Comparison of ENCODE assay signal across 11 cellular contexts in genomic region chr17:40541060-40541872, GRCh38. TPM values are rescaled to one million over a fixed set of nuclear protein-coding genes. Genes with fewer than 3 reads are reported as not detected.
DNase-seq lines count a peak whose midpoint lies in the region; ATAC-seq, FAIRE-seq and TF ChIP-seq lines count a peak whose summit lies in the region.
"Had no signal": no experiment of that assay in that cellular context is flagged by ENCODE, and none has a peak within 500 bp of the region (broad histone marks: within the 10 kb centered on the region; RNA-seq: fewer than 3 reads in every experiment).

No MANE protein-coding gene starts in this region.

- BruUV-seq in K562 (replicated peaks; lab: Mats Ljungman, UMichigan) = no TSS peak

- H2AFZ ChIP-seq in K562 (ENCODE audit: low read depth, low read length) (0 out of 2 replicates have a peak overlapping the region, but pooled peaks have one; percentile 27), neural cell (ENCODE audit: low read depth, low read length) (no peak overlapping the region)

- no peaks in the 10 kb centered on the region for H3K9me3 ChIP-seq in heart left ventricle
- no peaks in the 10 kb centered on the region for H3K9me3 ChIP-seq in K562 (replicated peaks; ENCODE audit: control insufficient read depth, insufficient read depth, low read depth, low read length)
- H3K9me3 ChIP-seq in neural cell (ENCODE audit: low read length) = no peaks in the 10 kb centered on the region

- ATAC-seq in heart left ventricle (no peak), Right ventricle myocardium superior (ENCODE audit: poor library complexity) (no peak), K562 (no peak), HG02973 (IDR thresholded peaks at IDR 0.05; ENCODE audit: unreplicated experiment) (no peak)
- ATAC-seq: HCT116, Panc1 had no signal

- H3K9me1 ChIP-seq in K562 (ENCODE audit: control insufficient read depth, insufficient read depth, low read length) = peaks cover 6% of the 10 kb centered on the region

- TF ChIP-seq CTCF in heart left ventricle (IDR thresholded peaks at IDR 0.05) = no peak
- no peak for TF ChIP-seq CTCF in K562 (IDR thresholded peaks at IDR 0.05 in 2 of 3, conservative IDR thresholded peaks at IDR 0.05 in 1 of 3; ENCODE audit: insufficient read depth in 2 of 3, low read depth in 1 of 3, low read length in 3 of 3)
- TF ChIP-seq CTCF in neural cell (IDR thresholded peaks at IDR 0.05; ENCODE audit: poor library complexity, severe bottlenecking) = no peak
- TF ChIP-seq CTCF in GM13976 (IDR thresholded peaks at IDR 0.05; ENCODE audit: borderline replicate concordance, control extremely low read depth, extremely low read depth, insufficient read depth, missing control alignments) = no peak

- H3K4me2 ChIP-seq in K562 (ENCODE audit: insufficient read depth, low read length) (0 out of 2 replicates have a peak overlapping the region, but pooled peaks have one; percentile 17), neural cell (ENCODE audit: low read length) (no peak overlapping the region)

- TF ChIP-seq EP300 in K562 (IDR thresholded peaks at IDR 0.05; ENCODE audit: low read length) = no peak
- no peak for TF ChIP-seq EP300 in neural cell (conservative IDR thresholded peaks at IDR 0.05; ENCODE audit: poor library complexity, severe bottlenecking)

- 73 to 77% (median 74%) methylated on average over 18 to 20 of the region's 20 CpGs for WGBS in heart left ventricle, 4 donors
- WGBS in K562 (ENCODE audit: insufficient coverage, low coverage, missing lambda C conversion rate) = 55% methylated on average over 20 of the region's 20 CpGs

- intact Hi-C loops in heart left ventricle (cut with DNase I) (no loop called here), Right ventricle myocardium superior (cut with DNase I) (no loop called here), K562 (cut with micrococcal nuclease) (no loop called here)

- CTCF ChIA-PET in K562 (lab: Yijun Ruan, JAX; ENCODE audit: low intra/inter-chr PET ratio) = no interaction called here

- H3F3A ChIP-seq in neural cell (ENCODE audit: insufficient read depth, low read length, poor library complexity, severe bottlenecking) = no peaks in the 10 kb centered on the region

- no peak overlapping the region for H3K4me3 ChIP-seq in heart left ventricle
- no peak overlapping the region for H3K4me3 ChIP-seq in K562
- H3K4me3 ChIP-seq in neural cell (ENCODE audit: low read length) = no peak overlapping the region

- FAIRE-seq in K562 (lab: Jason Lieb, UNC) (no peak), urothelium cell line (lab: Jason Lieb, UNC) (peak; percentile 84)

- DNase-seq in heart left ventricle = peak in 1 of 5 donors; percentile 39
- DNase-seq in Right ventricle myocardium superior = no peak
- peak in 1 of 4 experiments; percentile 36 for DNase-seq in K562 (ENCODE audit: extremely low read depth in 1 of 4, low spot score in 3 of 4)
- no peak for DNase-seq in urothelium cell line (ENCODE audit: low spot score)
- no peak for DNase-seq in GM13976 (ENCODE audit: low spot score)
- DNase-seq in SW 1271 (lab: John Stamatoyannopoulos, UW) = no peak

- H4K20me1 ChIP-seq in K562 (replicated peaks; ENCODE audit: control insufficient read depth, insufficient read depth, low read length) (no peaks in the 10 kb centered on the region), neural cell (ENCODE audit: insufficient read depth) (no peaks in the 10 kb centered on the region)

- H3K9ac ChIP-seq in K562 (ENCODE audit: insufficient read depth in 1 of 2, low read depth in 2 of 2, low read length in 2 of 2) = 0 out of 4 replicates have a peak overlapping the region, but pooled peaks of 1 of the 2 experiments have one; percentile 65
- H3K9ac ChIP-seq in neural cell (ENCODE audit: low read length) = peak overlapping the region; percentile 49

- H3K36me3 ChIP-seq in heart left ventricle (no peaks in the 10 kb centered on the region), K562 (ENCODE audit: control insufficient read depth, insufficient read depth, low read length) (no peaks in the 10 kb centered on the region), neural cell (ENCODE audit: insufficient read depth, low read length) (no peaks in the 10 kb centered on the region)

- TF ChIP-seq RAD21 in K562 (CRISPR knock-in tag; conservative IDR thresholded peaks at IDR 0.05 in 1 of 2, IDR thresholded peaks at IDR 0.05 in 1 of 2) (no peak), neural cell (conservative IDR thresholded peaks at IDR 0.05) (no peak)

- POLR2A ChIA-PET in K562 (lab: Yijun Ruan, JAX) = interaction anchor here (1.3 to 1.9 kb wide), 2 partner anchors 8 to 13 kb away, joined by 5 to 9 read pairs; no protein-coding TSS in a partner anchor

- H3K9me2 ChIP-seq in neural cell (ENCODE audit: insufficient read depth, low read length) = no peaks in the 10 kb centered on the region

- TF ChIP-seq POLR2A in heart left ventricle (IDR thresholded peaks at IDR 0.05) (no peak), K562 (conservative IDR thresholded peaks at IDR 0.05) (no peak)

- H3K27me3 ChIP-seq in heart left ventricle (no peaks in the 10 kb centered on the region), K562 (ENCODE audit: control insufficient read depth in 2 of 2, insufficient read depth in 2 of 2, low read length in 2 of 2) (no peaks in the 10 kb centered on the region), neural cell (ENCODE audit: insufficient read depth, low read depth, low read length) (no peaks in the 10 kb centered on the region)

- H3K4me1 ChIP-seq in heart left ventricle (peaks cover 37 to 79% (median 71%) of the 10 kb centered on the region in 12 donors), K562 (replicated peaks in 1 of 2; ENCODE audit: control insufficient read depth in 2 of 2, insufficient read depth in 2 of 2, low read length in 2 of 2) (peaks cover 28% of the 10 kb centered on the region in 2 experiments)

- in situ Hi-C loops in K562 (cut with MboI) (no loop called here), GM13976 (cut with MboI; ENCODE audit: low sequenced_read_pairs, unreplicated experiment) (no loop called here)

- H3K79me2 ChIP-seq in K562 (ENCODE audit: control insufficient read depth, insufficient read depth, low read length) (no peaks in the 10 kb centered on the region), neural cell (replicated peaks; ENCODE audit: insufficient read depth, low read length) (no peaks in the 10 kb centered on the region)

- H3K27ac ChIP-seq in heart left ventricle (peak overlapping the region; percentile 74 to 98 (median 92)), K562 (ENCODE audit: extremely low read depth, low read depth, low read length) (no peak overlapping the region), neural cell (ENCODE audit: low read length) (peak overlapping the region; percentile 62)

RNA-seq across cellular contexts. Expression of gene CCR7, which starts 24.0 kb away (rescaled TPM):
- total RNA-seq in heart left ventricle (1 to 10 TPM in 1 of 9 donors, under 1 TPM in 5, not detected in 3; 0.09 to 2.2 (median 0.23) TPM), Right ventricle myocardium superior (not detected), K562 (2014; rRNA removed) (0.14 and 0.33 TPM in 2 replicates), K562 (2014; rRNA removed; fragmentation: Illumina TruSeq; extraction: Trizol) (0.13 and 0.22 TPM in 2 replicates), K562 (2015; rRNA removed; fragmentation: Illumina TruSeq; extraction: Trizol) (0.30 and 0.51 TPM in 2 replicates), K562 (2021) (1.1 and 1.3 TPM in 2 replicates)
- polyA plus RNA-seq in heart left ventricle (under 1 TPM; 0.15 to 0.35 TPM), K562 (2011; rRNA removed) (0.46 and 1.4 TPM in 2 replicates), K562 (2014; fragmentation: Illumina TruSeq; extraction: Trizol) (0.48 and 0.73 TPM in 2 replicates), K562 (2014; fragmentation: Nextera tagmentation; extraction: Ambion mirVana) (1 to 10 TPM in 1 of 2 experiments, under 1 TPM in 1; 0.58 to 1.0 TPM), K562 (2014; rRNA removed) (0.32 and 0.56 TPM in 2 replicates), neural cell (not detected in 2 replicates)
- 0.62 and 2.8 TPM in 2 replicates for total RNA-seq in K562 (2011; cell fraction: chromatin; rRNA removed; ENCODE audit: low replicate concordance)
- 1.6 and 2.2 TPM in 2 replicates for total RNA-seq in K562 (2011; cell fraction: nucleolus; rRNA removed)
- total RNA-seq in K562 (2011; cell fraction: nucleoplasm; rRNA removed) = 1.1 and 1.2 TPM in 2 replicates
- polyA plus RNA-seq in K562 (2011; cell fraction: cytosol; rRNA removed) = 0.83 and 6.2 TPM in 2 replicates
- polyA plus RNA-seq in K562 (2011; cell fraction: nucleus; rRNA removed) = 0.28 and 2.5 TPM in 2 replicates
- 0.48 and 2.1 TPM in 2 replicates for polyA plus RNA-seq in K562 (2012)
- polyA minus RNA-seq in K562 (2011; rRNA and poly(A)+ RNA removed) = 1.1 and 4.7 TPM in 2 replicates
- 1.3 TPM in 1 of 2 replicates, not detected in the other for polyA minus RNA-seq in K562 (2011; cell fraction: cytosol; rRNA and poly(A)+ RNA removed)
- 0.67 and 1.5 TPM in 2 replicates for polyA minus RNA-seq in K562 (2011; cell fraction: nucleus; rRNA and poly(A)+ RNA removed)
- not detected in 2 replicates for polyA minus RNA-seq in neural cell
- total RNA-seq: fibroblast of villous mesenchyme had no signal

RNA-seq across cellular contexts. Expression of gene TNS4, which starts 39.8 kb away (rescaled TPM):
- total RNA-seq in heart left ventricle (under 1 TPM in 2 of 9 donors, not detected in 7; 0.16 to 0.91 TPM), Right ventricle myocardium superior (not detected), K562 (2014; rRNA removed) (0.18 and 0.24 TPM in 2 replicates), K562 (2014; rRNA removed; fragmentation: Illumina TruSeq; extraction: Trizol) (0.06 and 0.11 TPM in 2 replicates), K562 (2015; rRNA removed; fragmentation: Illumina TruSeq; extraction: Trizol) (not detected in 2 replicates), K562 (2021) (0.73 and 0.78 TPM in 2 replicates)
- polyA plus RNA-seq in heart left ventricle (not detected), K562 (2011; rRNA removed) (0.15 and 0.53 TPM in 2 replicates), K562 (2014; fragmentation: Illumina TruSeq; extraction: Trizol) (0.54 and 0.61 TPM in 2 replicates), K562 (2014; fragmentation: Nextera tagmentation; extraction: Ambion mirVana) (under 1 TPM; 0.04 to 0.07 TPM), K562 (2014; rRNA removed) (0.29 and 0.40 TPM in 2 replicates), neural cell (not detected in 2 replicates)
- 2.1 and 5.8 TPM in 2 replicates for total RNA-seq in K562 (2011; cell fraction: chromatin; rRNA removed; ENCODE audit: low replicate concordance)
- total RNA-seq in K562 (2011; cell fraction: nucleolus; rRNA removed) = 1.4 and 1.7 TPM in 2 replicates
- total RNA-seq in K562 (2011; cell fraction: nucleoplasm; rRNA removed) = 2.7 and 2.8 TPM in 2 replicates
- 0.09 and 0.89 TPM in 2 replicates for polyA plus RNA-seq in K562 (2011; cell fraction: cytosol; rRNA removed)
- 0.38 and 4.1 TPM in 2 replicates for polyA plus RNA-seq in K562 (2011; cell fraction: nucleus; rRNA removed)
- 0.49 and 1.4 TPM in 2 replicates for polyA plus RNA-seq in K562 (2012)
- polyA minus RNA-seq in K562 (2011; rRNA and poly(A)+ RNA removed) = 1.1 TPM in 1 of 2 replicates, not detected in the other
- 1.1 TPM in 1 of 2 replicates, not detected in the other for polyA minus RNA-seq in K562 (2011; cell fraction: cytosol; rRNA and poly(A)+ RNA removed)
- polyA minus RNA-seq in K562 (2011; cell fraction: nucleus; rRNA and poly(A)+ RNA removed) = 0.22 and 2.7 TPM in 2 replicates
- polyA minus RNA-seq in neural cell = not detected in 2 replicates
- total RNA-seq: fibroblast of villous mesenchyme had no signal
